ENCODE assay signal across 1 cellular context in genomic region chr2:130759906-130760753, GRCh38.
TF ChIP-seq lines count a peak whose summit lies in the region.

No MANE protein-coding gene starts in this region.

TF ChIP-seq in HepG2, 621 proteins besides CTCF, POLR2A, EP300 and RAD21 (continued from another document):
- TF ChIP-seq, protein P1, sequence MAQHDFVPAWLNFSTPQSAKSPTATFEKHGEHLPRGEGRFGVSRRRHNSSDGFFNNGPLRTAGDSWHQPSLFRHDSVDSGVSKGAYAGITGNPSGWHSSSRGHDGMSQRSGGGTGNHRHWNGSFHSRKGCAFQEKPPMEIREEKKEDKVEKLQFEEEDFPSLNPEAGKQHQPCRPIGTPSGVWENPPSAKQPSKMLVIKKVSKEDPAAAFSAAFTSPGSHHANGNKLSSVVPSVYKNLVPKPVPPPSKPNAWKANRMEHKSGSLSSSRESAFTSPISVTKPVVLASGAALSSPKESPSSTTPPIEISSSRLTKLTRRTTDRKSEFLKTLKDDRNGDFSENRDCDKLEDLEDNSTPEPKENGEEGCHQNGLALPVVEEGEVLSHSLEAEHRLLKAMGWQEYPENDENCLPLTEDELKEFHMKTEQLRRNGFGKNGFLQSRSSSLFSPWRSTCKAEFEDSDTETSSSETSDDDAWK (CRISPR knock-in tag; IDR thresholded peaks at IDR 0.05), result no peak
